Comparison of ENCODE assay signal across 20 cellular contexts in genomic region chr7:115561341-115562110, GRCh38.
DNase-seq lines count a peak whose midpoint lies in the region; ATAC-seq, FAIRE-seq and TF ChIP-seq lines count a peak whose summit lies in the region.
"Had no signal": no experiment of that assay in that cellular context is flagged by ENCODE, and none has a peak within 500 bp of the region (broad histone marks: within the 10 kb centered on the region; RNA-seq: fewer than 3 reads in every experiment).

No MANE protein-coding gene starts in this region.

- intact Hi-C loops in IMR-90 (cut with micrococcal nuclease) = loop anchor here (1.0 kb wide), 1 partner anchor 11 kb away; no protein-coding TSS in a partner anchor

- no peak overlapping the region; the same call in 1 of the 2 replicates for H4K5ac ChIP-seq in IMR-90 (ENCODE audit: low read depth, low read length)

- H3K4me1 Mint-ChIP-seq in activated naive CD4-positive, alpha-beta T cell treated with anti-CD3 and anti-CD28 coated beads, Interleukin-2, amount 10 ng/mL, durations not matched to agents 7 days and 5 days = no peaks in the 10 kb centered on the region
- H3K4me1 Mint-ChIP-seq: H9 had no signal

- H2BK20ac ChIP-seq in IMR-90 (ENCODE audit: low read depth, low read length) = peak overlapping the region; percentile 61; the same call in 1 of the 2 replicates

- H3K4me3 ChIP-seq in IMR-90 (ENCODE audit: insufficient read depth, low read depth, low read length) = no peak overlapping the region
- no peak overlapping the region for H3K4me3 ChIP-seq in bronchial epithelial cell (ENCODE audit: low read depth, low read length)
- H3K4me3 ChIP-seq: adrenal gland, prostate gland, vagina had no signal

- peak; percentile 23; the same call in 1 of the 2 replicates for TF ChIP-seq CTCF in IMR-90 (conservative IDR thresholded peaks at IDR 0.05; ENCODE audit: low read depth, low read length)
- TF ChIP-seq CTCF in bronchial epithelial cell (IDR thresholded peaks at IDR 0.05; ENCODE audit: insufficient read depth, low read length, severe bottlenecking) = no peak

- H2BK5ac ChIP-seq in IMR-90 (ENCODE audit: low read depth, low read length, poor library complexity, severe bottlenecking) = peak overlapping the region; percentile 68

- no peaks in the 10 kb centered on the region for H3K27me3 Mint-ChIP-seq in activated naive CD4-positive, alpha-beta T cell treated with anti-CD3 and anti-CD28 coated beads, Interleukin-2, amount 10 ng/mL, durations not matched to agents 7 days and 5 days

- peak overlapping the region; percentile 73 for H3K14ac ChIP-seq in IMR-90 (replicated peaks; ENCODE audit: low read depth, low read length)

- H3K9me1 ChIP-seq in IMR-90 (ENCODE audit: insufficient read depth, low read length) = no peaks in the 10 kb centered on the region

- peak overlapping the region; percentile 16 to 55; a peak in 3 of 4 replicates for H4K8ac ChIP-seq in IMR-90 (ENCODE audit: low read depth in 2 of 2, low read length in 2 of 2)

- no peak overlapping the region for H3K9ac ChIP-seq in IMR-90 (ENCODE audit: low read depth, low read length)

- no peaks in the 10 kb centered on the region for H3K79me1 ChIP-seq in IMR-90 (ENCODE audit: low read depth in 1 of 2, low read length in 2 of 2)

- dilution Hi-C loops in IMR-90 (cut with HindIII; ENCODE audit: low sequenced_read_pairs, unreplicated experiment) = no loop called here

- H3K56ac ChIP-seq in IMR-90 (ENCODE audit: extremely low read depth, insufficient read depth, low read length) = no peak overlapping the region

- H2BK15ac ChIP-seq in IMR-90 (ENCODE audit: low read depth, low read length) = no peak overlapping the region

- H3K9me3 ChIP-seq in IMR-90 (ENCODE audit: control insufficient read depth, insufficient read depth, low read length) = no peaks in the 10 kb centered on the region
- H3K9me3 ChIP-seq: adrenal gland, prostate gland, vagina had no signal

- ATAC-seq in IMR-90 (ENCODE audit: low read depth) = peak; percentile 59
- no peak for ATAC-seq in HG03159 (IDR thresholded peaks at IDR 0.05; ENCODE audit: unreplicated experiment)
- ATAC-seq in GM21737 (IDR thresholded peaks at IDR 0.05; ENCODE audit: unreplicated experiment) = no peak
- no peak for ATAC-seq in HG03354 (IDR thresholded peaks at IDR 0.05; ENCODE audit: poor library complexity, severe bottlenecking, unreplicated experiment)

- no peaks in the 10 kb centered on the region for H3K27me3 ChIP-seq in IMR-90 (ENCODE audit: control insufficient read depth, insufficient read depth, low read length)
- H3K27me3 ChIP-seq in bronchial epithelial cell (ENCODE audit: control insufficient read depth, insufficient read depth, low read length) = no peaks in the 10 kb centered on the region
- H3K27me3 ChIP-seq: adrenal gland, vagina had no signal

- H3K4ac ChIP-seq in IMR-90 (ENCODE audit: low read depth, low read length) = no peak overlapping the region

- POLR2A ChIA-PET in IMR-90 (lab: Charles Lee; ENCODE audit: unreplicated experiment) = no interaction called here

- no peak overlapping the region for H3K27ac ChIP-seq in IMR-90 (ENCODE audit: insufficient read depth, low read length)
- H3K27ac ChIP-seq: adrenal gland, prostate gland, vagina had no signal

- H3K4me2 ChIP-seq in IMR-90 (ENCODE audit: low read depth, low read length) = no peak overlapping the region

- H2AFZ ChIP-seq in IMR-90 (replicated peaks; ENCODE audit: low read length, poor library complexity) = peak overlapping the region; percentile 21

- FAIRE-seq in bronchial epithelial cell (lab: Jason Lieb, UNC) = no peak
- FAIRE-seq: frontal cortex, islet of Langerhans had no signal

- H3K9me3 Mint-ChIP-seq in activated naive CD4-positive, alpha-beta T cell treated with anti-CD3 and anti-CD28 coated beads, Interleukin-2, amount 10 ng/mL, durations not matched to agents 7 days and 5 days = peaks cover 1% of the 10 kb centered on the region

- H3K36me3 ChIP-seq in IMR-90 (ENCODE audit: control insufficient read depth, insufficient read depth, low read length) (no peaks in the 10 kb centered on the region), bronchial epithelial cell (ENCODE audit: control insufficient read depth, insufficient read depth, low read length) (no peaks in the 10 kb centered on the region)
- H3K36me3 ChIP-seq: adrenal gland, prostate gland, vagina had no signal

- WGBS in IMR-90 (ENCODE audit: extremely low coverage in 2 of 2, insufficient read length in 1 of 2), 2 experiments = 100% methylated on average over 2 of the region's 9 CpGs; no CpG with 5 or more reads in 1 of the 2 experiments

- peak overlapping the region; percentile 10; the same call in 1 of the 2 replicates for H3K18ac ChIP-seq in IMR-90 (ENCODE audit: low read depth, low read length)

- no peak overlapping the region for H4K91ac ChIP-seq in IMR-90 (ENCODE audit: insufficient read depth, low read depth, low read length)

- peaks cover 3% of the 10 kb centered on the region; the same call in 1 of the 2 replicates for H3K4me1 ChIP-seq in IMR-90 (ENCODE audit: control insufficient read depth, insufficient read depth, low read length)
- H3K4me1 ChIP-seq: adrenal gland, prostate gland, vagina had no signal

- in situ Hi-C loops in IMR-90 (cut with MboI; ENCODE audit: low sequenced_read_pairs) = no loop called here

- TF ChIP-seq RAD21 in IMR-90 (IDR thresholded peaks at IDR 0.05; ENCODE audit: low read length) = no peak

- H2BK120ac ChIP-seq in IMR-90 (ENCODE audit: low read depth, low read length) = peak overlapping the region; percentile 14; the same call in 1 of the 2 replicates

- H3K23ac ChIP-seq in IMR-90 (ENCODE audit: low read depth, low read length) = 0 out of 2 replicates have a peak overlapping the region, but pooled peaks have one; percentile 41

- BruUV-seq in IMR-90 (replicated peaks; lab: Mats Ljungman, UMichigan) = no TSS peak

- no peak for TF ChIP-seq POLR2A in IMR-90 (IDR thresholded peaks at IDR 0.05; ENCODE audit: low read depth, low read length)

- no peak overlapping the region for H3K4me3 Mint-ChIP-seq in activated naive CD4-positive, alpha-beta T cell treated with anti-CD3 and anti-CD28 coated beads, Interleukin-2, amount 10 ng/mL, durations not matched to agents 7 days and 5 days
- H3K4me3 Mint-ChIP-seq: H9 had no signal

- no peak overlapping the region; the same call in 1 of the 2 replicates for H2AK5ac ChIP-seq in IMR-90 (ENCODE audit: low read depth, low read length)

- H2AK9ac ChIP-seq in IMR-90 (replicated peaks; ENCODE audit: low read depth, low read length, poor library complexity) = no peak overlapping the region

- H4K20me1 ChIP-seq in IMR-90 (ENCODE audit: insufficient read depth, low read length) = no peaks in the 10 kb centered on the region

- H3K36me3 Mint-ChIP-seq in activated naive CD4-positive, alpha-beta T cell treated with anti-CD3 and anti-CD28 coated beads, Interleukin-2, amount 10 ng/mL, durations not matched to agents 7 days and 5 days = no peaks in the 10 kb centered on the region

- H3K27ac Mint-ChIP-seq in activated naive CD4-positive, alpha-beta T cell treated with anti-CD3 and anti-CD28 coated beads, Interleukin-2, amount 10 ng/mL, durations not matched to agents 7 days and 5 days = no peak overlapping the region

- DNase-seq in AG20443 (ENCODE audit: low spot score) (peak; percentile 67), IMR-90 (peak; percentile 79), bronchial epithelial cell (ENCODE audit: low read depth) (peak; percentile 22), myocyte (ENCODE audit: low read depth) (peak; percentile 55)
- no peak for DNase-seq in activated naive CD4-positive, alpha-beta T cell treated with anti-CD3 and anti-CD28 coated beads, Interleukin-2, amount 10 ng/mL, durations not matched to agents 7 days and 5 days
- DNase-seq: adrenal gland; C1 segment of cervical spinal cord; H9; NCI-H1105 treated with DMSO at 0.1 percent for 48 hours; NCI-H446 treated with DMSO at 0.1 percent for 48 hours; stimulated activated CD4-positive, alpha-beta T cell treated with anti-CD3 and anti-CD28 coated beads, Interleukin-4, amount 100 ng/mL, for 24 hours; stimulated activated naive CD4-positive, alpha-beta T cell; SW 1271 had no signal

- CTCF ChIA-PET in IMR-90 (lab: Yijun Ruan, JAX) = no interaction called here
- CTCF ChIA-PET in activated naive CD4-positive, alpha-beta T cell treated with anti-CD3 and anti-CD28 coated beads, Interleukin-2, amount 10 ng/mL, durations not matched to agents 7 days and 5 days (lab: Charles Lee) = no interaction called here

TF ChIP-seq in IMR-90, 13 proteins besides CTCF, POLR2A, EP300 and RAD21:
- no peak for TF ChIP-seq ELK1 (IDR thresholded peaks at IDR 0.05; ENCODE audit: borderline replicate concordance, low read depth, low read length)
- no peak for TF ChIP-seq MAZ (IDR thresholded peaks at IDR 0.05; ENCODE audit: borderline replicate concordance, low read depth, low read length)
- TF ChIP-seq RCOR1 (IDR thresholded peaks at IDR 0.05; ENCODE audit: insufficient replicate concordance, low read length) = no peak
- TF ChIP-seq FOS (IDR thresholded peaks at IDR 0.05; ENCODE audit: low read depth, low read length) = no peak
- no peak for TF ChIP-seq CEBPB (IDR thresholded peaks at IDR 0.05; ENCODE audit: low read depth, low read length)
- no peak for TF ChIP-seq CHD1 (IDR thresholded peaks at IDR 0.05; ENCODE audit: low read depth, low read length)
- TF ChIP-seq USF2 (IDR thresholded peaks at IDR 0.05; ENCODE audit: low read depth, low read length) = no peak
- TF ChIP-seq NFE2L2 (IDR thresholded peaks at IDR 0.05; ENCODE audit: low read depth, low read length) = no peak
- no peak for TF ChIP-seq MAFK (IDR thresholded peaks at IDR 0.05; ENCODE audit: low read depth, low read length)
- TF ChIP-seq BHLHE40 (IDR thresholded peaks at IDR 0.05; ENCODE audit: low read depth, low read length) = no peak
